8 cellular contexts compared by ENCODE assay signal in genomic region chr10:87724789-87725188, GRCh38.
"Had no signal": no experiment of that assay in that cellular context is flagged by ENCODE, and none has a peak within 500 bp of the region (broad histone marks: within the 10 kb centered on the region; RNA-seq: fewer than 3 reads in every experiment).

No MANE protein-coding gene starts in this region.

- H3K4me3 ChIP-seq: GM23248, GM23338 had no signal

- DNase-seq: GM23248, GOT3, H7, H9, HCEC 1CT, HFFc6 had no signal

- H3K9ac ChIP-seq: GM23248 had no signal

- H3K9me3 Mint-ChIP-seq: GM23338, H9, HFFc6 had no signal

- H3K4me3 Mint-ChIP-seq: GM23338, H9, HFFc6 had no signal

- H2AFZ ChIP-seq: GM23248, GM23338 had no signal

- ATAC-seq: GM23338, HCT116 had no signal

- H3K4me2 ChIP-seq: GM23338 had no signal

- H3K27ac ChIP-seq: GM23248 had no signal

- H3K27ac Mint-ChIP-seq: GM23338 had no signal
